10 cellular contexts compared by ENCODE assay signal in genomic region chr1:64906447-64906846, GRCh38. TPM values are rescaled to one million over a fixed set of nuclear protein-coding genes. Genes with fewer than 3 reads are reported as not detected.
DNase-seq lines count a peak whose midpoint lies in the region; ATAC-seq lines count a peak whose summit lies in the region.
"Had no signal": no experiment of that assay in that cellular context is flagged by ENCODE, and none has a peak within 500 bp of the region (broad histone marks: within the 10 kb centered on the region; RNA-seq: fewer than 3 reads in every experiment).

No MANE protein-coding gene starts in this region.

- CTCF ChIA-PET in activated CD4-positive, alpha-beta memory T cell treated with anti-CD3 and anti-CD28 coated beads for 36 hours (lab: Charles Lee): interaction anchor here (0.7 to 1.0 kb wide), 2 partner anchors 19 to 1821 kb away, joined by 3 to 4 read pairs; no protein-coding TSS in a partner anchor
- CTCF ChIA-PET in activated CD4-positive, alpha-beta memory T cell treated with anti-CD3 and anti-CD28 coated beads, Interleukin-2, amount 10 ng/mL, durations not matched to agents 7 days and 5 days (lab: Charles Lee): interaction anchor here (1.1 kb wide), 1 partner anchor 29 kb away, joined by 3 read pairs; no protein-coding TSS in a partner anchor

- ATAC-seq in HG02884 (IDR thresholded peaks at IDR 0.05; ENCODE audit: unreplicated experiment): peak; percentile 59
- peak; percentile 82 for ATAC-seq in activated naive CD8-positive, alpha-beta T cell treated with anti-CD3 and anti-CD28 coated beads, Interleukin-2, amount 50 U/mL, for 24 hours
- ATAC-seq in natural killer cell treated with Interleukin-12 subunit alpha and Interleukin-12 subunit beta and Interleukin-15 and Interleukin-18, amount 100 ng/mL, for 72 hours: peak; percentile 80 to 85
- no peak for ATAC-seq in GM21825 (IDR thresholded peaks at IDR 0.05; ENCODE audit: unreplicated experiment)
- no peak for ATAC-seq in GM21737 (IDR thresholded peaks at IDR 0.05; ENCODE audit: unreplicated experiment)

- peaks cover 91% of the 10 kb centered on the region for H3K4me1 Mint-ChIP-seq in activated CD4-positive, alpha-beta memory T cell treated with anti-CD3 and anti-CD28 coated beads for 36 hours (ENCODE audit: low read depth)
- peaks cover 14% of the 10 kb centered on the region for H3K4me1 Mint-ChIP-seq in activated CD4-positive, alpha-beta memory T cell treated with anti-CD3 and anti-CD28 coated beads, Interleukin-2, amount 10 ng/mL, durations not matched to agents 7 days and 5 days
- peaks cover 87% of the 10 kb centered on the region for H3K4me1 Mint-ChIP-seq in activated naive CD8-positive, alpha-beta T cell treated with anti-CD3 and anti-CD28 coated beads, Interleukin-2, amount 50 U/mL, for 24 hours
- H3K4me1 Mint-ChIP-seq in natural killer cell treated with Interleukin-12 subunit alpha and Interleukin-12 subunit beta and Interleukin-15 and Interleukin-18, amount 100 ng/mL, for 72 hours (ENCODE audit: low read depth in 2 of 2): peaks cover 74 to 89% of the 10 kb centered on the region in 2 donors

- H3K27me3 Mint-ChIP-seq in activated CD4-positive, alpha-beta memory T cell treated with anti-CD3 and anti-CD28 coated beads for 36 hours: no peaks in the 10 kb centered on the region
- H3K27me3 Mint-ChIP-seq in activated CD4-positive, alpha-beta memory T cell treated with anti-CD3 and anti-CD28 coated beads, Interleukin-2, amount 10 ng/mL, durations not matched to agents 7 days and 5 days: no peaks in the 10 kb centered on the region
- no peaks in the 10 kb centered on the region for H3K27me3 Mint-ChIP-seq in activated naive CD8-positive, alpha-beta T cell treated with anti-CD3 and anti-CD28 coated beads, Interleukin-2, amount 50 U/mL, for 24 hours
- no peaks in the 10 kb centered on the region for H3K27me3 Mint-ChIP-seq in natural killer cell treated with Interleukin-12 subunit alpha and Interleukin-12 subunit beta and Interleukin-15 and Interleukin-18, amount 100 ng/mL, for 72 hours

- DNase-seq in activated CD4-positive, alpha-beta memory T cell treated with anti-CD3 and anti-CD28 coated beads for 36 hours: peak; percentile 59
- DNase-seq in activated CD4-positive, alpha-beta memory T cell treated with anti-CD3 and anti-CD28 coated beads, Interleukin-2, amount 10 ng/mL, durations not matched to agents 7 days and 5 days: no peak
- DNase-seq in activated naive CD8-positive, alpha-beta T cell treated with anti-CD3 and anti-CD28 coated beads, Interleukin-2, amount 50 U/mL, for 24 hours: no peak
- DNase-seq in natural killer cell treated with Interleukin-12 subunit alpha and Interleukin-12 subunit beta and Interleukin-15 and Interleukin-18, amount 100 ng/mL, for 72 hours (ENCODE audit: low spot score): no peak
- no peak for DNase-seq in T-helper 9 cell
- DNase-seq: activated CD8-positive, alpha-beta memory T cell treated with anti-CD3 and anti-CD28 coated beads, Interleukin-2, amount 50 U/mL, for 4 hours; EL had no signal

- H3K27ac Mint-ChIP-seq in activated CD4-positive, alpha-beta memory T cell treated with anti-CD3 and anti-CD28 coated beads for 36 hours: peak overlapping the region; percentile 58
- no peak overlapping the region for H3K27ac Mint-ChIP-seq in activated CD4-positive, alpha-beta memory T cell treated with anti-CD3 and anti-CD28 coated beads, Interleukin-2, amount 10 ng/mL, durations not matched to agents 7 days and 5 days
- H3K27ac Mint-ChIP-seq in activated naive CD8-positive, alpha-beta T cell treated with anti-CD3 and anti-CD28 coated beads, Interleukin-2, amount 50 U/mL, for 24 hours: peak overlapping the region; percentile 15
- H3K27ac Mint-ChIP-seq in natural killer cell treated with Interleukin-12 subunit alpha and Interleukin-12 subunit beta and Interleukin-15 and Interleukin-18, amount 100 ng/mL, for 72 hours: peak overlapping the region; percentile 39

- H3K9me3 Mint-ChIP-seq in activated CD4-positive, alpha-beta memory T cell treated with anti-CD3 and anti-CD28 coated beads for 36 hours: no peaks in the 10 kb centered on the region
- H3K9me3 Mint-ChIP-seq in activated CD4-positive, alpha-beta memory T cell treated with anti-CD3 and anti-CD28 coated beads, Interleukin-2, amount 10 ng/mL, durations not matched to agents 7 days and 5 days: no peaks in the 10 kb centered on the region
- no peaks in the 10 kb centered on the region for H3K9me3 Mint-ChIP-seq in activated naive CD8-positive, alpha-beta T cell treated with anti-CD3 and anti-CD28 coated beads, Interleukin-2, amount 50 U/mL, for 24 hours
- H3K9me3 Mint-ChIP-seq in natural killer cell treated with Interleukin-12 subunit alpha and Interleukin-12 subunit beta and Interleukin-15 and Interleukin-18, amount 100 ng/mL, for 72 hours: no peaks in the 10 kb centered on the region

- intact Hi-C loops in activated CD4-positive, alpha-beta memory T cell treated with anti-CD3 and anti-CD28 coated beads for 36 hours (cut with micrococcal nuclease): loop anchor here (1.0 to 5.0 kb wide), 5 partner anchors 8 to 96 kb away; no protein-coding TSS in a partner anchor

- no peaks in the 10 kb centered on the region for H3K36me3 Mint-ChIP-seq in activated CD4-positive, alpha-beta memory T cell treated with anti-CD3 and anti-CD28 coated beads for 36 hours
- H3K36me3 Mint-ChIP-seq in activated CD4-positive, alpha-beta memory T cell treated with anti-CD3 and anti-CD28 coated beads, Interleukin-2, amount 10 ng/mL, durations not matched to agents 7 days and 5 days (ENCODE audit: low read depth): peaks cover 6% of the 10 kb centered on the region
- no peaks in the 10 kb centered on the region for H3K36me3 Mint-ChIP-seq in activated naive CD8-positive, alpha-beta T cell treated with anti-CD3 and anti-CD28 coated beads, Interleukin-2, amount 50 U/mL, for 24 hours (ENCODE audit: low read depth)
- H3K36me3 Mint-ChIP-seq in natural killer cell treated with Interleukin-12 subunit alpha and Interleukin-12 subunit beta and Interleukin-15 and Interleukin-18, amount 100 ng/mL, for 72 hours: no peaks in the 10 kb centered on the region

- POLR2A ChIA-PET in activated CD4-positive, alpha-beta memory T cell treated with anti-CD3 and anti-CD28 coated beads for 36 hours (lab: Charles Lee): interaction anchor here (0.8 to 1.9 kb wide), 4 partner anchors 8 to 60 kb away, joined by 3 to 17 read pairs (median 4); no protein-coding TSS in a partner anchor
- POLR2A ChIA-PET in activated CD4-positive, alpha-beta memory T cell treated with anti-CD3 and anti-CD28 coated beads, Interleukin-2, amount 10 ng/mL, durations not matched to agents 7 days and 5 days (lab: Charles Lee): no interaction called here

- H3K4me3 Mint-ChIP-seq in activated CD4-positive, alpha-beta memory T cell treated with anti-CD3 and anti-CD28 coated beads for 36 hours: no peak overlapping the region
- no peak overlapping the region for H3K4me3 Mint-ChIP-seq in activated CD4-positive, alpha-beta memory T cell treated with anti-CD3 and anti-CD28 coated beads, Interleukin-2, amount 10 ng/mL, durations not matched to agents 7 days and 5 days
- peak overlapping the region; percentile 4 for H3K4me3 Mint-ChIP-seq in activated naive CD8-positive, alpha-beta T cell treated with anti-CD3 and anti-CD28 coated beads, Interleukin-2, amount 50 U/mL, for 24 hours
- H3K4me3 Mint-ChIP-seq in natural killer cell treated with Interleukin-12 subunit alpha and Interleukin-12 subunit beta and Interleukin-15 and Interleukin-18, amount 100 ng/mL, for 72 hours: peak overlapping the region; percentile 54

RNA-seq across cellular contexts. Expression of gene JAK1, which starts 59.9 kb away (rescaled TPM):
- total RNA-seq in activated CD4-positive, alpha-beta memory T cell treated with anti-CD3 and anti-CD28 coated beads for 36 hours: 100 to 1,000 TPM; 115 to 128 TPM
- 100 to 1,000 TPM; 204 to 205 TPM for total RNA-seq in activated CD4-positive, alpha-beta memory T cell treated with anti-CD3 and anti-CD28 coated beads, Interleukin-2, amount 10 ng/mL, durations not matched to agents 7 days and 5 days
- total RNA-seq in natural killer cell treated with Interleukin-12 subunit alpha and Interleukin-12 subunit beta and Interleukin-15 and Interleukin-18, amount 100 ng/mL, for 72 hours: 100 to 1,000 TPM; 132 to 198 TPM

Comparison
In these comparisons a context has a peak if more than half of its experiments do, and no peak if none do; other contexts are left out.
1. H3K4me3 Mint-ChIP-seq: peak in activated naive CD8-positive, alpha-beta T cell treated with anti-CD3 and anti-CD28 coated beads, Interleukin-2, amount 50 U/mL, for 24 hours (single experiment) and natural killer cell treated with Interleukin-12 subunit alpha and Interleukin-12 subunit beta and Interleukin-15 and Interleukin-18, amount 100 ng/mL, for 72 hours (single experiment); none in activated CD4-positive, alpha-beta memory T cell treated with anti-CD3 and anti-CD28 coated beads for 36 hours (single experiment) and activated CD4-positive, alpha-beta memory T cell treated with anti-CD3 and anti-CD28 coated beads, Interleukin-2, amount 10 ng/mL, durations not matched to agents 7 days and 5 days (single experiment).
2. ATAC-seq: peak in HG02884 (single experiment), activated naive CD8-positive, alpha-beta T cell treated with anti-CD3 and anti-CD28 coated beads, Interleukin-2, amount 50 U/mL, for 24 hours (single experiment) and natural killer cell treated with Interleukin-12 subunit alpha and Interleukin-12 subunit beta and Interleukin-15 and Interleukin-18, amount 100 ng/mL, for 72 hours (2 of 2); none in GM21825 (single experiment) and GM21737 (single experiment).